25 cellular contexts compared by ENCODE assay signal in genomic region chr9:32072568-32072967, GRCh38.
DNase-seq lines count a peak whose midpoint lies in the region; ATAC-seq, FAIRE-seq and TF ChIP-seq lines count a peak whose summit lies in the region.
"Had no signal": no experiment of that assay in that cellular context is flagged by ENCODE, and none has a peak within 500 bp of the region (broad histone marks: within the 10 kb centered on the region; RNA-seq: fewer than 3 reads in every experiment).

No MANE protein-coding gene starts in this region.

- no peak overlapping the region for H3K4me3 ChIP-seq in SK-N-SH (ENCODE audit: low read depth in 2 of 2, low read length in 1 of 2)
- H3K4me3 ChIP-seq in osteoblast (ENCODE audit: insufficient read depth, low read length) = no peak overlapping the region
- H3K4me3 ChIP-seq in upper lobe of left lung = no peak overlapping the region
- H3K4me3 ChIP-seq in sigmoid colon = no peak overlapping the region
- H3K4me3 ChIP-seq: BLaER1, GM12878 had no signal

- TF ChIP-seq EP300 in SK-N-SH (IDR thresholded peaks at IDR 0.05; ENCODE audit: borderline replicate concordance in 1 of 2, low read depth in 1 of 2, low read length in 1 of 2) = peak in 1 of 2 experiments; percentile 96; a peak in 2 of 4 replicates
- TF ChIP-seq EP300 in upper lobe of left lung (IDR thresholded peaks at IDR 0.05) = no peak
- no peak for TF ChIP-seq EP300 in sigmoid colon (IDR thresholded peaks at IDR 0.05)

- H3F3A ChIP-seq in SK-N-SH (replicated peaks; ENCODE audit: insufficient read depth) = no peaks in the 10 kb centered on the region

- TF ChIP-seq RAD21 in SK-N-SH (IDR thresholded peaks at IDR 0.05; ENCODE audit: low read length) = no peak

- 5% methylated on average over 2 of the region's 2 CpGs for WGBS in SK-N-SH (ENCODE audit: low lambda C conversion rate)
- 59 to 74% methylated on average over 2 of the region's 2 CpGs for WGBS in upper lobe of left lung, 2 donors
- WGBS in sigmoid colon, 2 donors = 70 to 76% methylated on average over 2 of the region's 2 CpGs

- no peak for FAIRE-seq in GM12891 (lab: Jason Lieb, UNC)
- FAIRE-seq: A204.1, GM12878, GM19239 had no signal

- DNase-seq in SK-N-DZ (ENCODE audit: low spot score) (peak; percentile 37), SK-N-SH (peak; percentile 28), osteoblast (ENCODE audit: insufficient read length, low spot score, missing footprints) (peak; percentile 3), upper lobe of left lung (no peak), sigmoid colon (no peak), GM12891 (ENCODE audit: insufficient read length, low spot score) (no peak)
- DNase-seq: 8988T; ACHN; BE2C; C1 segment of cervical spinal cord; CD4-positive, alpha-beta memory T cell; CD4-positive, CD25-positive, alpha-beta regulatory T cell; CD8-positive, alpha-beta memory T cell; COR-L47; DMS 273 treated with DMSO at 0.1 percent for 48 hours; DMS153; DMS53; DMS79; DND-41; EL; GDM1 had no signal

- no peaks in the 10 kb centered on the region for H3K79me2 ChIP-seq in SK-N-SH (ENCODE audit: insufficient read depth)
- H3K79me2 ChIP-seq in osteoblast (ENCODE audit: insufficient read depth, low read length) = no peaks in the 10 kb centered on the region

- H4K20me1 ChIP-seq in SK-N-SH (ENCODE audit: insufficient read depth) (no peaks in the 10 kb centered on the region), osteoblast (ENCODE audit: insufficient read depth, low read length) (no peaks in the 10 kb centered on the region)
- H4K20me1 ChIP-seq: BLaER1 had no signal

- H3K9me3 ChIP-seq in SK-N-SH (no peaks in the 10 kb centered on the region), osteoblast (ENCODE audit: low read depth, low read length) (no peaks in the 10 kb centered on the region), upper lobe of left lung (no peaks in the 10 kb centered on the region), sigmoid colon (no peaks in the 10 kb centered on the region)
- H3K9me3 ChIP-seq: BE2C had no signal

- no peak overlapping the region for H2AFZ ChIP-seq in SK-N-SH (ENCODE audit: low read depth)
- H2AFZ ChIP-seq in osteoblast (ENCODE audit: low read length) = no peak overlapping the region

- no peak overlapping the region for H3K9ac ChIP-seq in SK-N-SH
- H3K9ac ChIP-seq: BLaER1 had no signal

- no peaks in the 10 kb centered on the region; the same call in 1 of the 2 replicates for H3K9me2 ChIP-seq in SK-N-SH

- H3K27me3 ChIP-seq in SK-N-SH (ENCODE audit: insufficient read depth) (no peaks in the 10 kb centered on the region), osteoblast (ENCODE audit: insufficient read depth, low read length) (no peaks in the 10 kb centered on the region), upper lobe of left lung (no peaks in the 10 kb centered on the region), sigmoid colon (no peaks in the 10 kb centered on the region)
- H3K27me3 ChIP-seq: BE2C, BLaER1 had no signal

- no peak for ATAC-seq in upper lobe of left lung (ENCODE audit: low FRiP score in 2 of 2)
- ATAC-seq: GM12878 had no signal

- TF ChIP-seq POLR2A in upper lobe of left lung (IDR thresholded peaks at IDR 0.05) = no peak
- no peak for TF ChIP-seq POLR2A in sigmoid colon (IDR thresholded peaks at IDR 0.05)
- TF ChIP-seq POLR2A in GM12891 (IDR thresholded peaks at IDR 0.05; ENCODE audit: low read depth, low read length) = no peak

- no peak for TF ChIP-seq CTCF in SK-N-SH (IDR thresholded peaks at IDR 0.05)
- TF ChIP-seq CTCF in osteoblast (IDR thresholded peaks at IDR 0.05; ENCODE audit: extremely low read depth, low read depth, low read length) = no peak
- TF ChIP-seq CTCF in upper lobe of left lung (IDR thresholded peaks at IDR 0.05) = no peak
- no peak for TF ChIP-seq CTCF in sigmoid colon (IDR thresholded peaks at IDR 0.05)

- POLR2A ChIA-PET in SK-N-SH (lab: Yijun Ruan, JAX) = no interaction called here

- no peaks in the 10 kb centered on the region for H3K36me3 ChIP-seq in SK-N-SH (replicated peaks in 1 of 2; ENCODE audit: control insufficient read depth in 1 of 2, insufficient read depth in 2 of 2, low read length in 1 of 2)
- H3K36me3 ChIP-seq in osteoblast (ENCODE audit: insufficient read depth, low read length) = no peaks in the 10 kb centered on the region
- H3K36me3 ChIP-seq in upper lobe of left lung = no peaks in the 10 kb centered on the region
- no peaks in the 10 kb centered on the region for H3K36me3 ChIP-seq in sigmoid colon
- H3K36me3 ChIP-seq: BE2C, BLaER1 had no signal

- CTCF ChIA-PET in SK-N-SH (lab: Yijun Ruan, JAX) = interaction anchor here (0.8 kb wide), 1 partner anchor 64 kb away, joined by 3 read pairs; no protein-coding TSS in a partner anchor

- no peak overlapping the region for H3K4me2 ChIP-seq in SK-N-SH
- H3K4me2 ChIP-seq in osteoblast (ENCODE audit: insufficient read depth, low read length) = no peak overlapping the region
- H3K4me2 ChIP-seq: BLaER1 had no signal

- H3K27ac ChIP-seq in SK-N-SH (ENCODE audit: low read depth in 2 of 2, low read length in 1 of 2) (peak overlapping the region in 1 of 2 experiments; percentile 47; a peak in 2 of 4 replicates), osteoblast (ENCODE audit: low read depth, low read length) (no peak overlapping the region), upper lobe of left lung (no peak overlapping the region), sigmoid colon (no peak overlapping the region)
- H3K27ac ChIP-seq: BLaER1 had no signal

- H3K4me1 ChIP-seq in SK-N-SH (ENCODE audit: control insufficient read depth in 1 of 2, insufficient read depth in 2 of 2, low read depth in 1 of 2, low read length in 1 of 2) = peaks cover 0 to 8% of the 10 kb centered on the region in 2 experiments; a peak in 2 of 4 replicates
- H3K4me1 ChIP-seq in osteoblast (ENCODE audit: insufficient read depth, low read length) = no peaks in the 10 kb centered on the region
- H3K4me1 ChIP-seq in upper lobe of left lung = no peaks in the 10 kb centered on the region
- no peaks in the 10 kb centered on the region for H3K4me1 ChIP-seq in sigmoid colon
- H3K4me1 ChIP-seq: BE2C, BLaER1 had no signal

- intact Hi-C loops in sigmoid colon (cut with DNase I) = no loop called here

TF ChIP-seq in SK-N-SH, 30 proteins besides CTCF, POLR2A, EP300 and RAD21 (continues in another document):
- TF ChIP-seq, protein P1, sequence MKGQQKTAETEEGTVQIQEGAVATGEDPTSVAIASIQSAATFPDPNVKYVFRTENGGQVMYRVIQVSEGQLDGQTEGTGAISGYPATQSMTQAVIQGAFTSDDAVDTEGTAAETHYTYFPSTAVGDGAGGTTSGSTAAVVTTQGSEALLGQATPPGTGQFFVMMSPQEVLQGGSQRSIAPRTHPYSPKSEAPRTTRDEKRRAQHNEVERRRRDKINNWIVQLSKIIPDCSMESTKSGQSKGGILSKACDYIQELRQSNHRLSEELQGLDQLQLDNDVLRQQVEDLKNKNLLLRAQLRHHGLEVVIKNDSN (IDR thresholded peaks at IDR 0.05; ENCODE audit: borderline replicate concordance, low read depth) = no peak
- TF ChIP-seq FOSL2 (IDR thresholded peaks at IDR 0.05; ENCODE audit: borderline replicate concordance, low read depth) (no peak), RXRA (IDR thresholded peaks at IDR 0.05; ENCODE audit: borderline replicate concordance, low read depth) (no peak), CHD2 (IDR thresholded peaks at IDR 0.05; ENCODE audit: low read length, partially characterized antibody) (peak; percentile 64), TCF12 (IDR thresholded peaks at IDR 0.05) (peak; percentile 38; the same call in 1 of the 2 replicates), RCOR1 (IDR thresholded peaks at IDR 0.05; ENCODE audit: low read length) (peak; percentile 84), NRF1 (IDR thresholded peaks at IDR 0.05; ENCODE audit: low read depth, low read length) (no peak), SMC3 (IDR thresholded peaks at IDR 0.05; ENCODE audit: low read depth, low read length) (no peak)
- TF ChIP-seq, protein P2, sequence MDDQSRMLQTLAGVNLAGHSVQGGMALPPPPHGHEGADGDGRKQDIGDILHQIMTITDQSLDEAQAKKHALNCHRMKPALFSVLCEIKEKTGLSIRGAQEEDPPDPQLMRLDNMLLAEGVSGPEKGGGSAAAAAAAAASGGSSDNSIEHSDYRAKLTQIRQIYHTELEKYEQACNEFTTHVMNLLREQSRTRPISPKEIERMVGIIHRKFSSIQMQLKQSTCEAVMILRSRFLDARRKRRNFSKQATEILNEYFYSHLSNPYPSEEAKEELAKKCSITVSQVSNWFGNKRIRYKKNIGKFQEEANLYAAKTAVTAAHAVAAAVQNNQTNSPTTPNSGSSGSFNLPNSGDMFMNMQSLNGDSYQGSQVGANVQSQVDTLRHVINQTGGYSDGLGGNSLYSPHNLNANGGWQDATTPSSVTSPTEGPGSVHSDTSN (IDR thresholded peaks at IDR 0.05) = no peak

TF ChIP-seq in GM12891, 5 proteins besides CTCF, POLR2A, EP300 and RAD21:
- TF ChIP-seq SPI1 (IDR thresholded peaks at IDR 0.05; ENCODE audit: low read depth, low read length) (no peak), POU2F2 (IDR thresholded peaks at IDR 0.05; ENCODE audit: low read depth, low read length) (no peak), PAX5 (IDR thresholded peaks at IDR 0.05; ENCODE audit: insufficient read depth, low read length, severe bottlenecking) (no peak), TAF1 (IDR thresholded peaks at IDR 0.05; ENCODE audit: low read depth, low read length) (no peak), POLR2AphosphoS5 (IDR thresholded peaks at IDR 0.05; ENCODE audit: low read depth, low read length) (no peak)

Comparison
In these comparisons a context has a peak if more than half of its experiments do, and no peak if none do; other contexts are left out.
1. DNase-seq: peak in SK-N-DZ (single experiment), SK-N-SH (single experiment) and osteoblast (single experiment); none in upper lobe of left lung (0 of 2), sigmoid colon (single experiment) and GM12891 (single experiment).